In the genomic region with DNA sequence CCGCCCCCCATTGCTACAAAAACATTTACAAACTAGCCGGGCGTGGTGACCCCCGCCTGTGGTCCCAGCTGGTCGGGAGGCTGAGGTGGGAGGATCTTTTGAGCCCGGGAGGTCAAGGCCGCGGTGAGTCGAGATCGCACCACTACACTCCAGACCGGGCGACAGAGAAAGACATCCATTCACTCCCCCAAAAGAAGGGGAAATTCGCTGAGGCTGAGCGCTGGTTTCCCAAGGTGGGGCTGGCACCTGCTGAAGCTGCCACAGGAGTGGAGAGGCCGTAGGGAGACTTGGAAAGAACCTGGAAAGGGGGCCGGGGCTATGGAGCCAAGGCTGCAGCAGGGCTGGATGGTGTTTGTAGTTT, we compare ENCODE assay signal across 1 cellular context.
TF ChIP-seq lines count a peak whose summit lies in the region.

No MANE protein-coding gene starts in this region.

TF ChIP-seq in HepG2, 621 proteins besides CTCF, POLR2A, EP300 and RAD21 (continued from another document):
- TF ChIP-seq, protein P1, sequence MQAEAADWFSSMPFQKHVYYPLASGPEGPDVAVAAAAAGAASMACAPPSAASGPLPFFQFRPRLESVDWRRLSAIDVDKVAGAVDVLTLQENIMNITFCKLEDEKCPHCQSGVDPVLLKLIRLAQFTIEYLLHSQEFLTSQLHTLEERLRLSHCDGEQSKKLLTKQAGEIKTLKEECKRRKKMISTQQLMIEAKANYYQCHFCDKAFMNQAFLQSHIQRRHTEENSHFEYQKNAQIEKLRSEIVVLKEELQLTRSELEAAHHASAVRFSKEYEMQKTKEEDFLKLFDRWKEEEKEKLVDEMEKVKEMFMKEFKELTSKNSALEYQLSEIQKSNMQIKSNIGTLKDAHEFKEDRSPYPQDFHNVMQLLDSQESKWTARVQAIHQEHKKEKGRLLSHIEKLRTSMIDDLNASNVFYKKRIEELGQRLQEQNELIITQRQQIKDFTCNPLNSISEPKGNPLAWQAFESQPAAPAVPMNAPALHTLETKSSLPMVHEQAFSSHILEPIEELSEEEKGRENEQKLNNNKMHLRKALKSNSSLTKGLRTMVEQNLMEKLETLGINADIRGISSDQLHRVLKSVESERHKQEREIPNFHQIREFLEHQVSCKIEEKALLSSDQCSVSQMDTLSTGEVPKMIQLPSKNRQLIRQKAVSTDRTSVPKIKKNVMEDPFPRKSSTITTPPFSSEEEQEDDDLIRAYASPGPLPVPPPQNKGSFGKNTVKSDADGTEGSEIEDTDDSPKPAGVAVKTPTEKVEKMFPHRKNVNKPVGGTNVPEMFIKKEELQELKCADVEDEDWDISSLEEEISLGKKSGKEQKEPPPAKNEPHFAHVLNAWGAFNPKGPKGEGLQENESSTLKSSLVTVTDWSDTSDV (CRISPR knock-in tag; IDR thresholded peaks at IDR 0.05): no peak
- TF ChIP-seq, protein P2, sequence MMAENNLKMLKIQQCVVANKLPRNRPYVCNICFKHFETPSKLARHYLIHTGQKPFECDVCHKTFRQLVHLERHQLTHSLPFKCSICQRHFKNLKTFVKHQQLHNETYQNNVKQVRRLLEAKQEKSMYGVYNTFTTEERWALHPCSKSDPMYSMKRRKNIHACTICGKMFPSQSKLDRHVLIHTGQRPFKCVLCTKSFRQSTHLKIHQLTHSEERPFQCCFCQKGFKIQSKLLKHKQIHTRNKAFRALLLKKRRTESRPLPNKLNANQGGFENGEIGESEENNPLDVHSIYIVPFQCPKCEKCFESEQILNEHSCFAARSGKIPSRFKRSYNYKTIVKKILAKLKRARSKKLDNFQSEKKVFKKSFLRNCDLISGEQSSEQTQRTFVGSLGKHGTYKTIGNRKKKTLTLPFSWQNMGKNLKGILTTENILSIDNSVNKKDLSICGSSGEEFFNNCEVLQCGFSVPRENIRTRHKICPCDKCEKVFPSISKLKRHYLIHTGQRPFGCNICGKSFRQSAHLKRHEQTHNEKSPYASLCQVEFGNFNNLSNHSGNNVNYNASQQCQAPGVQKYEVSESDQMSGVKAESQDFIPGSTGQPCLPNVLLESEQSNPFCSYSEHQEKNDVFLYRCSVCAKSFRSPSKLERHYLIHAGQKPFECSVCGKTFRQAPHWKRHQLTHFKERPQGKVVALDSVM (CRISPR knock-in tag; IDR thresholded peaks at IDR 0.05): peak; percentile 97
- TF ChIP-seq ZNF879 (CRISPR knock-in tag; IDR thresholded peaks at IDR 0.05) (0 out of 2 replicates have a peak, but pooled peaks have one; percentile 15), YY1 (IDR thresholded peaks at IDR 0.05; ENCODE audit: insufficient read depth, insufficient replicate concordance, low read depth, low read length) (no peak), TOE1 (CRISPR knock-in tag; IDR thresholded peaks at IDR 0.05) (no peak)
